ENCODE assay signal across 11 cellular contexts in the genomic region with DNA sequence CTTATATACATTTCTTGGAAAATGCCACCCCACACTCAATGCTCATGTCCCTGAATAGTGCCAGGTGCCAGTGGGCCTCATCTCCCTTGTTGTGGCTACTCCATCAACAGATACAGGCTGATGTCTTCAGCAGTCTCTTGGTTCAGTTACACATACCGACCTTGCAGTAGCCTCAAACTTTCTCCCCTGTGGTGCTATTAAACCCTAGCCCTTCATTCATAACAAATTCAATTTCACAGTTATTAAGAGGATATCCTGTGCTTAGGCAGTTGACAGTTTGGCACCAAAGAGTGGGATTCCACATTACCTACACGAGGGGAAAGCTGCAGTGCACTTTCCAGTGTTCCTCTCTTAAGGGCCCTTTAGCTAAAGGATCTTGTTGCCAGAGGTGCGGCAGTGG. TPM values are rescaled to one million over a fixed set of nuclear protein-coding genes. Genes with fewer than 3 reads are reported as not detected.
"Had no signal": no experiment of that assay in that cellular context is flagged by ENCODE, and none has a peak within 500 bp of the region (broad histone marks: within the 10 kb centered on the region; RNA-seq: fewer than 3 reads in every experiment).

No MANE protein-coding gene starts in this region.

- H3K27ac ChIP-seq: GM23248, HL-60 had no signal

- H3K36me3 Mint-ChIP-seq: IgD-negative memory B cell had no signal

- ATAC-seq: HCT116, HepG2 had no signal

- H3K9me3 Mint-ChIP-seq: HFFc6, IgD-negative memory B cell had no signal

- H3K4me1 Mint-ChIP-seq: IgD-negative memory B cell had no signal

- H3K36me3 ChIP-seq: HAP-1 had no signal

- DNase-seq: GM23248, GOT3, H7, HFFc6 had no signal

- H3K27ac Mint-ChIP-seq: HFFc6, IgD-negative memory B cell had no signal

- H3K4me3 ChIP-seq: GM23248, HAP-1 had no signal

- H3K4me1 ChIP-seq: HAP-1 had no signal

- H3K4me3 Mint-ChIP-seq: HFFc6, IgD-negative memory B cell had no signal

- H3K9me3 ChIP-seq: HAP-1 had no signal

RNA-seq across cellular contexts. Expression of gene CAMK1G, which starts 35.9 kb away (rescaled TPM):
- total RNA-seq: H4, HepG2, HT1080 had no signal
